8 cellular contexts compared by ENCODE assay signal in genomic region chr2:208175069-208175842, GRCh38. TPM values are rescaled to one million over a fixed set of nuclear protein-coding genes. Genes with fewer than 3 reads are reported as not detected.
DNase-seq lines count a peak whose midpoint lies in the region; ATAC-seq and TF ChIP-seq lines count a peak whose summit lies in the region.

No MANE protein-coding gene starts in this region.

- POLR2A ChIA-PET in HEK293 (lab: Yijun Ruan, JAX): interaction anchor here (0.7 to 2.2 kb wide), 3 partner anchors 33 to 91 kb away, joined by 3 to 16 read pairs (median 4); partner anchors contain the start of genes IDH1 and PIKFYVE

- ATAC-seq in upper lobe of left lung (ENCODE audit: low FRiP score in 2 of 2): peak; percentile 93 to 97

- H3K27ac ChIP-seq in HEK293 (ENCODE audit: extremely low read depth, low read depth, low read length) (no peak overlapping the region), MM.1S (ENCODE audit: low read length) (no peak overlapping the region), SJSA1 (no peak overlapping the region), parathyroid adenoma (no peak overlapping the region), upper lobe of left lung (no peak overlapping the region)

- H3K9ac ChIP-seq in MM.1S (ENCODE audit: low read length): no peak overlapping the region
- H3K9ac ChIP-seq in parathyroid adenoma: no peak overlapping the region

- H3F3A ChIP-seq in MM.1S (ENCODE audit: insufficient read depth, low read length): no peaks in the 10 kb centered on the region

- no peak for TF ChIP-seq EP300 in upper lobe of left lung (IDR thresholded peaks at IDR 0.05)

- CTCF ChIA-PET in HEK293 (lab: Yijun Ruan, JAX): interaction anchor here (0.5 to 3.1 kb wide), 50 partner anchors 9 to 1123 kb away, joined by 3 to 53 read pairs (median 5); partner anchors contain the start of genes C2orf80, CRYGD and IDH1

- H4K20me1 ChIP-seq in MM.1S (ENCODE audit: insufficient read depth, low read length): no peaks in the 10 kb centered on the region

- no peak overlapping the region for H3K4me3 ChIP-seq in GM12864 (ENCODE audit: low read depth, low read length)
- no peak overlapping the region for H3K4me3 ChIP-seq in HEK293 (ENCODE audit: low read depth, low read length)
- no peak overlapping the region for H3K4me3 ChIP-seq in MM.1S (ENCODE audit: low read length)
- no peak overlapping the region for H3K4me3 ChIP-seq in SJSA1
- H3K4me3 ChIP-seq in parathyroid adenoma (ENCODE audit: low read depth, low read length): peak overlapping the region; percentile 31
- H3K4me3 ChIP-seq in upper lobe of left lung: no peak overlapping the region

- TF ChIP-seq CTCF in GM12864 (IDR thresholded peaks at IDR 0.05; ENCODE audit: low read depth, low read length, missing control alignments) (peak; percentile 90), HEK293 (tag by site-specific recombination; IDR thresholded peaks at IDR 0.05) (peak; percentile 63; the same call in 1 of the 2 replicates), MM.1S (IDR thresholded peaks at IDR 0.05; ENCODE audit: low read length) (peak; percentile 90), parathyroid adenoma (IDR thresholded peaks at IDR 0.05) (peak; percentile 87), upper lobe of left lung (IDR thresholded peaks at IDR 0.05) (peak; percentile 68 to 83 (median 76))

- DNase-seq in GM12864 (ENCODE audit: low read depth): peak; percentile 22
- peak; percentile 71 for DNase-seq in MM.1S
- DNase-seq in SJSA1 (ENCODE audit: low read depth in 1 of 2, low spot score in 2 of 2): peak; percentile 41 to 65
- peak; percentile 33 for DNase-seq in activated gamma-delta T cell treated with anti-CD3 and anti-CD28 coated beads, Interleukin-2, amount 50 U/mL, for 16 hours (ENCODE audit: low read depth)
- DNase-seq in germinal center (ENCODE audit: low spot score): peak; percentile 63
- peak; percentile 4 to 88 for DNase-seq in upper lobe of left lung

- H3K4me2 ChIP-seq in MM.1S (ENCODE audit: low read depth, low read length) (no peak overlapping the region; the same call in 1 of the 2 replicates), parathyroid adenoma (ENCODE audit: low read length) (peak overlapping the region; percentile 38)

- peak overlapping the region; percentile 30; the same call in 1 of the 2 replicates for H2AFZ ChIP-seq in MM.1S (ENCODE audit: low read length)
- H2AFZ ChIP-seq in parathyroid adenoma: no peak overlapping the region

- 41 to 42% methylated on average over 21 of the region's 21 CpGs for WGBS in upper lobe of left lung, 2 donors

- no peaks in the 10 kb centered on the region for H3K4me1 ChIP-seq in HEK293 (ENCODE audit: control insufficient read depth, insufficient read depth, low read length)
- H3K4me1 ChIP-seq in MM.1S (ENCODE audit: low read length): no peaks in the 10 kb centered on the region
- H3K4me1 ChIP-seq in SJSA1 (replicated peaks): no peaks in the 10 kb centered on the region
- H3K4me1 ChIP-seq in parathyroid adenoma: no peaks in the 10 kb centered on the region
- H3K4me1 ChIP-seq in upper lobe of left lung: peaks cover 0 to 7% (median 3%) of the 10 kb centered on the region in 4 donors

- no peaks in the 10 kb centered on the region for H3K9me2 ChIP-seq in MM.1S (replicated peaks; ENCODE audit: insufficient read depth, low read length)

- no peaks in the 10 kb centered on the region for H3K9me3 ChIP-seq in HEK293 (ENCODE audit: control insufficient read depth, insufficient read depth, low read depth, low read length)
- H3K9me3 ChIP-seq in MM.1S (replicated peaks; ENCODE audit: insufficient read depth, low read length): no peaks in the 10 kb centered on the region
- no peaks in the 10 kb centered on the region for H3K9me3 ChIP-seq in SJSA1 (replicated peaks)
- no peaks in the 10 kb centered on the region for H3K9me3 ChIP-seq in parathyroid adenoma (ENCODE audit: control insufficient read depth, low read length)
- no peaks in the 10 kb centered on the region for H3K9me3 ChIP-seq in upper lobe of left lung

- H3K27me3 ChIP-seq in MM.1S (replicated peaks; ENCODE audit: insufficient read depth, low read length) (no peaks in the 10 kb centered on the region), SJSA1 (replicated peaks) (no peaks in the 10 kb centered on the region), parathyroid adenoma (ENCODE audit: control insufficient read depth, insufficient read depth, low read length) (no peaks in the 10 kb centered on the region), upper lobe of left lung (no peaks in the 10 kb centered on the region)

- no peaks in the 10 kb centered on the region for H3K79me2 ChIP-seq in MM.1S (ENCODE audit: low read length)
- H3K79me2 ChIP-seq in parathyroid adenoma: no peaks in the 10 kb centered on the region

- no peak for TF ChIP-seq POLR2A in upper lobe of left lung (IDR thresholded peaks at IDR 0.05)

- H3K36me3 ChIP-seq in HEK293 (ENCODE audit: control insufficient read depth in 2 of 2, insufficient read depth in 1 of 2, low read length in 2 of 2) (no peaks in the 10 kb centered on the region), MM.1S (replicated peaks; ENCODE audit: insufficient read depth, low read length) (no peaks in the 10 kb centered on the region), SJSA1 (no peaks in the 10 kb centered on the region), parathyroid adenoma (ENCODE audit: control insufficient read depth, insufficient read depth, low read length) (no peaks in the 10 kb centered on the region), upper lobe of left lung (no peaks in the 10 kb centered on the region)

TF ChIP-seq in HEK293, 187 proteins besides CTCF, POLR2A, EP300 and RAD21 (continues in another document):
- no peak for TF ChIP-seq ZNF146 (tag by site-specific recombination; IDR thresholded peaks at IDR 0.05)
- TF ChIP-seq ZNF561 (tag by site-specific recombination; IDR thresholded peaks at IDR 0.05; ENCODE audit: borderline replicate concordance): no peak
- peak; percentile 42; the same call in 1 of the 2 replicates for TF ChIP-seq ZNF10 (tag by site-specific recombination; IDR thresholded peaks at IDR 0.05)
- TF ChIP-seq ZFP69B (tag by site-specific recombination; IDR thresholded peaks at IDR 0.05): no peak
- TF ChIP-seq ZNF670 (tag by site-specific recombination; IDR thresholded peaks at IDR 0.05; ENCODE audit: low read depth): no peak
- TF ChIP-seq ZNF362 (tag by site-specific recombination; IDR thresholded peaks at IDR 0.05): 0 out of 2 replicates have a peak, but pooled peaks have one; percentile 24
- TF ChIP-seq GFI1B (tag by site-specific recombination; IDR thresholded peaks at IDR 0.05): no peak
- peak; percentile 77 for TF ChIP-seq ZNF654 (tag by site-specific recombination; IDR thresholded peaks at IDR 0.05; ENCODE audit: low read depth)
- no peak for TF ChIP-seq ZNF404 (tag by site-specific recombination; IDR thresholded peaks at IDR 0.05)
- TF ChIP-seq TRIM28 (IDR thresholded peaks at IDR 0.05; ENCODE audit: borderline replicate concordance, low read length): 0 out of 2 replicates have a peak, but pooled peaks have one; percentile 22
- no peak for TF ChIP-seq ZNF23 (tag by site-specific recombination; IDR thresholded peaks at IDR 0.05; ENCODE audit: borderline replicate concordance)
- no peak for TF ChIP-seq ZNF140 (tag by site-specific recombination; IDR thresholded peaks at IDR 0.05)
- peak; percentile 31; the same call in 1 of the 2 replicates for TF ChIP-seq ZNF660 (tag by site-specific recombination; IDR thresholded peaks at IDR 0.05)
- TF ChIP-seq ZNF449 (tag by site-specific recombination; IDR thresholded peaks at IDR 0.05): no peak
- TF ChIP-seq ZSCAN16 (tag by site-specific recombination; IDR thresholded peaks at IDR 0.05): no peak

RNA-seq across cellular contexts. Expression of gene CRYGA, which starts 11.9 kb away (rescaled TPM):
- not detected in 2 replicates for total RNA-seq in SJSA1 (2014; rRNA removed; shearing (Covaris generic))
- total RNA-seq in upper lobe of left lung: not detected

RNA-seq across cellular contexts. Expression of gene C2orf80, which starts 14.6 kb away (rescaled TPM):
- not detected in 2 replicates for total RNA-seq in SJSA1 (2014; rRNA removed; shearing (Covaris generic))
- not detected for total RNA-seq in upper lobe of left lung

RNA-seq across cellular contexts. Expression of gene CRYGB, which starts 29.3 kb away (rescaled TPM):
- total RNA-seq in SJSA1 (2014; rRNA removed; shearing (Covaris generic)): not detected in 2 replicates
- total RNA-seq in upper lobe of left lung: not detected

RNA-seq across cellular contexts. Expression of gene CRYGC, which starts 45.6 kb away (rescaled TPM):
- total RNA-seq in SJSA1 (2014; rRNA removed; shearing (Covaris generic)): not detected in 2 replicates
- not detected for total RNA-seq in upper lobe of left lung

RNA-seq across cellular contexts. Expression of gene CRYGD, which starts 50.9 kb away (rescaled TPM):
- total RNA-seq in SJSA1 (2014; rRNA removed; shearing (Covaris generic)): not detected in 2 replicates
- not detected for total RNA-seq in upper lobe of left lung
